8 cellular contexts compared by ENCODE assay signal in the genomic region with DNA sequence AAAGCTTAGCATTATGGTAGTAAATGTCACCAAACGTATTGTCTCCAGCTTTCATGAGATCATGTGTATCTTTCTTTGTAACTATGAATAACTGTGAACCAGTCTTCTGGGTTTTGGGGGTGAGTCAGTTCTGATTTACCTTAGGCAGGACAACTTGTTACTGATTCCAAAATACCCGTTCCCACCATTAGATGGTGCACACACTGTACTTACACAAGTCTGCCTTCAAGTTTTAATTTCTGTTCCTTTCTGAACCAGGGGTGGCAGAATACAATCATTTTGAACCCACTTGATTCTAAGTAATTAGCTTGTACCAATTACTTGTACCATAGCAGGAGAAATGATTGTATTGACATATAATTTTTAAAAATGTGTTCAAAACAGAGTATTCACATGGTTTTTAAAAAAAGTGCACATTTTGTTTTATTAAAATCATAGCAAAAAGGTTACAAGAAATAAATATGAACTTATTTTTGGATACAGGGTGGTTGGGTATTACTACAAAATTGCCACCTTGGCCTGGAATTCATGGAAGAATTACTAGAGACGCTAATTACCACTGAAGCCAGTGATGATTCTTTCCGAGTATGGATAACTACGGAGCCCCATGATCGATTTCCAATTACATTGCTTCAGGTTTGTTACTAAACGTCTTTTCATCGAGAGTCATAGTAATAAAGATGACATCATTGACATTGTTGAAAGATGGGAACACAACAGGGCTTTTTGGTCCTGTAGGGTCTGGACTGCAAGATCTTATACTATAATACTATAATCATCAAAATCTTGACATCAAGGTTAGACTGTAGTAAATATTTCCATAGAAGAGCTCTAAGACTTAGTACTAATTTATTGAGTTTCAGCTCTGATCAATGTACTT.
DNase-seq lines count a peak whose midpoint lies in the region; ATAC-seq and TF ChIP-seq lines count a peak whose summit lies in the region.

No MANE protein-coding gene starts in this region.

- CTCF ChIA-PET in IMR-90 (lab: Yijun Ruan, JAX): interaction anchor here (0.6 to 4.0 kb wide), 9 partner anchors 9 to 333 kb away, joined by 3 to 20 read pairs (median 4); no protein-coding TSS in a partner anchor

- WGBS in IMR-90 (ENCODE audit: extremely low coverage in 2 of 2, insufficient read length in 1 of 2), 2 experiments: 20% methylated on average over 1 of the region's 8 CpGs; no CpG with 5 or more reads in 1 of the 2 experiments

- H3K4me1 Mint-ChIP-seq in activated T-cell treated with anti-CD3 and anti-CD28 coated beads, Interleukin-2, amount 50 U/mL, for 72 hours (ENCODE audit: low read depth): peaks cover 5% of the 10 kb centered on the region
- H3K4me1 Mint-ChIP-seq in activated T-cell treated with anti-CD3 and anti-CD28 coated beads, Interleukin-2, amount 50 U/mL, for 24 hours (ENCODE audit: low read depth): no peaks in the 10 kb centered on the region
- H3K4me1 Mint-ChIP-seq in type B pancreatic cell (ENCODE audit: unreplicated experiment): peaks cover 8% of the 10 kb centered on the region

- H3K79me2 ChIP-seq in OCI-LY3 (ENCODE audit: low read length): no peaks in the 10 kb centered on the region

- no peak overlapping the region for H2AK5ac ChIP-seq in IMR-90 (ENCODE audit: low read depth, low read length)

- TF ChIP-seq CTCF in IMR-90 (conservative IDR thresholded peaks at IDR 0.05; ENCODE audit: low read depth, low read length) (peak; percentile 59), OCI-LY3 (IDR thresholded peaks at IDR 0.05; ENCODE audit: low read depth, low read length) (peak; percentile 89), cardiac fibroblast (IDR thresholded peaks at IDR 0.05; ENCODE audit: low read depth, low read length) (peak; percentile 53), type B pancreatic cell (conservative IDR thresholded peaks at IDR 0.05) (peak; percentile 75)

- TF ChIP-seq POLR2A in IMR-90 (IDR thresholded peaks at IDR 0.05; ENCODE audit: low read depth, low read length): no peak

- POLR2A ChIA-PET in IMR-90 (lab: Charles Lee; ENCODE audit: unreplicated experiment): interaction anchor here (0.6 kb wide), 1 partner anchor 9 kb away, joined by 3 read pairs; no protein-coding TSS in a partner anchor

- no peaks in the 10 kb centered on the region for H3K9me1 ChIP-seq in IMR-90 (ENCODE audit: insufficient read depth, low read length)

- H3K4ac ChIP-seq in IMR-90 (ENCODE audit: low read depth, low read length): no peak overlapping the region

- H3K27me3 Mint-ChIP-seq in activated T-cell treated with anti-CD3 and anti-CD28 coated beads, Interleukin-2, amount 50 U/mL, for 72 hours (ENCODE audit: low read depth): peaks cover 28% of the 10 kb centered on the region
- peaks cover 38% of the 10 kb centered on the region for H3K27me3 Mint-ChIP-seq in activated T-cell treated with anti-CD3 and anti-CD28 coated beads, Interleukin-2, amount 50 U/mL, for 24 hours
- H3K27me3 Mint-ChIP-seq in type B pancreatic cell: peaks cover 53% of the 10 kb centered on the region

- H3K56ac ChIP-seq in IMR-90 (ENCODE audit: extremely low read depth, insufficient read depth, low read length): no peak overlapping the region

- H3K9me3 Mint-ChIP-seq in activated T-cell treated with anti-CD3 and anti-CD28 coated beads, Interleukin-2, amount 50 U/mL, for 72 hours: no peaks in the 10 kb centered on the region
- H3K9me3 Mint-ChIP-seq in activated T-cell treated with anti-CD3 and anti-CD28 coated beads, Interleukin-2, amount 50 U/mL, for 24 hours: no peaks in the 10 kb centered on the region
- no peaks in the 10 kb centered on the region for H3K9me3 Mint-ChIP-seq in type B pancreatic cell

- H3K79me1 ChIP-seq in IMR-90 (ENCODE audit: low read depth in 1 of 2, low read length in 2 of 2): no peaks in the 10 kb centered on the region

- peak; percentile 35 to 48 for DNase-seq in activated T-cell treated with anti-CD3 and anti-CD28 coated beads, Interleukin-2, amount 50 U/mL, for 72 hours
- DNase-seq in activated T-cell treated with anti-CD3 and anti-CD28 coated beads, Interleukin-2, amount 50 U/mL, for 24 hours: no peak
- DNase-seq in IMR-90 (peak; percentile 79), cardiac fibroblast (ENCODE audit: low read depth in 2 of 2) (peak; percentile 76 to 87), left colon (no peak), type B pancreatic cell (ENCODE audit: extremely low spot score, unreplicated experiment) (no peak)

- no peak overlapping the region for H2AK9ac ChIP-seq in IMR-90 (replicated peaks; ENCODE audit: low read depth, low read length, poor library complexity)

- H3K23ac ChIP-seq in IMR-90 (ENCODE audit: low read depth, low read length): no peak overlapping the region

- H3K4me1 ChIP-seq in IMR-90 (ENCODE audit: control insufficient read depth, insufficient read depth, low read length): no peaks in the 10 kb centered on the region
- no peaks in the 10 kb centered on the region for H3K4me1 ChIP-seq in OCI-LY3 (ENCODE audit: low read length)

- dilution Hi-C loops in IMR-90 (cut with HindIII; ENCODE audit: low sequenced_read_pairs, unreplicated experiment): no loop called here

- H2BK15ac ChIP-seq in IMR-90 (ENCODE audit: low read depth, low read length): no peak overlapping the region

- no peak overlapping the region for H3K4me3 Mint-ChIP-seq in activated T-cell treated with anti-CD3 and anti-CD28 coated beads, Interleukin-2, amount 50 U/mL, for 72 hours
- H3K4me3 Mint-ChIP-seq in activated T-cell treated with anti-CD3 and anti-CD28 coated beads, Interleukin-2, amount 50 U/mL, for 24 hours: no peak overlapping the region
- no peak overlapping the region for H3K4me3 Mint-ChIP-seq in type B pancreatic cell

- H3K9me3 ChIP-seq in IMR-90 (ENCODE audit: control insufficient read depth, insufficient read depth, low read length) (no peaks in the 10 kb centered on the region), OCI-LY3 (ENCODE audit: insufficient read depth, low read length) (no peaks in the 10 kb centered on the region)

- no peak overlapping the region for H2BK5ac ChIP-seq in IMR-90 (ENCODE audit: low read depth, low read length, poor library complexity, severe bottlenecking)

- no peak overlapping the region for H3K14ac ChIP-seq in IMR-90 (replicated peaks; ENCODE audit: low read depth, low read length)

- in situ Hi-C loops in IMR-90 (cut with MboI; ENCODE audit: low sequenced_read_pairs): loop anchor here (10.0 kb wide), 1 partner anchor 331 kb away; no protein-coding TSS in a partner anchor

- ATAC-seq in activated T-cell treated with anti-CD3 and anti-CD28 coated beads, Interleukin-2, amount 50 U/mL, for 72 hours (replicated peaks in 1 of 2): peak; percentile 98
- peak; percentile 86 for ATAC-seq in IMR-90 (ENCODE audit: low read depth)
- peak; percentile 62 for ATAC-seq in left colon
- no peak for ATAC-seq in HG02763 (IDR thresholded peaks at IDR 0.05; ENCODE audit: unreplicated experiment)

- H3K4me2 ChIP-seq in IMR-90 (ENCODE audit: low read depth, low read length) (no peak overlapping the region), OCI-LY3 (ENCODE audit: low read length) (no peak overlapping the region)

- H3K9ac ChIP-seq in IMR-90 (ENCODE audit: low read depth, low read length) (no peak overlapping the region), OCI-LY3 (ENCODE audit: low read length) (no peak overlapping the region)

- no peak overlapping the region for H3K27ac ChIP-seq in IMR-90 (ENCODE audit: insufficient read depth, low read length)
- no peak overlapping the region for H3K27ac ChIP-seq in OCI-LY3 (ENCODE audit: low read length)

- no peaks in the 10 kb centered on the region for H3K36me3 Mint-ChIP-seq in activated T-cell treated with anti-CD3 and anti-CD28 coated beads, Interleukin-2, amount 50 U/mL, for 72 hours (ENCODE audit: insufficient read depth in 2 of 2)
- no peaks in the 10 kb centered on the region for H3K36me3 Mint-ChIP-seq in activated T-cell treated with anti-CD3 and anti-CD28 coated beads, Interleukin-2, amount 50 U/mL, for 24 hours (ENCODE audit: low read depth)
- H3K36me3 Mint-ChIP-seq in type B pancreatic cell: no peaks in the 10 kb centered on the region

- peak; percentile 58 for TF ChIP-seq RAD21 in IMR-90 (IDR thresholded peaks at IDR 0.05; ENCODE audit: low read length)

- H3K27ac Mint-ChIP-seq in activated T-cell treated with anti-CD3 and anti-CD28 coated beads, Interleukin-2, amount 50 U/mL, for 72 hours: no peak overlapping the region
- H3K27ac Mint-ChIP-seq in activated T-cell treated with anti-CD3 and anti-CD28 coated beads, Interleukin-2, amount 50 U/mL, for 24 hours: no peak overlapping the region
- no peak overlapping the region for H3K27ac Mint-ChIP-seq in type B pancreatic cell

- intact Hi-C loops in IMR-90 (cut with micrococcal nuclease) (loop anchor here (1.0 kb wide), 3 partner anchors 129 to 337 kb away; no protein-coding TSS in a partner anchor), left colon (cut with DNase I, micrococcal nuclease) (loop anchor here in 1 of 2 donors (10.0 kb wide), 1 partner anchor 331 kb away; no protein-coding TSS in a partner anchor)

- no peak overlapping the region for H4K91ac ChIP-seq in IMR-90 (ENCODE audit: insufficient read depth, low read depth, low read length)

- no peak overlapping the region for H2BK120ac ChIP-seq in IMR-90 (ENCODE audit: low read depth, low read length)

- H4K20me1 ChIP-seq in IMR-90 (ENCODE audit: insufficient read depth, low read length) (no peaks in the 10 kb centered on the region), OCI-LY3 (ENCODE audit: insufficient read depth, low read length) (no peaks in the 10 kb centered on the region)

- H2AFZ ChIP-seq in IMR-90 (replicated peaks; ENCODE audit: low read length, poor library complexity) (no peak overlapping the region), OCI-LY3 (ENCODE audit: low read depth, low read length) (no peak overlapping the region)

- H3K18ac ChIP-seq in IMR-90 (ENCODE audit: low read depth, low read length): no peak overlapping the region

- H4K8ac ChIP-seq in IMR-90 (ENCODE audit: low read depth in 2 of 2, low read length in 2 of 2): no peak overlapping the region

- no peaks in the 10 kb centered on the region for H3K27me3 ChIP-seq in IMR-90 (ENCODE audit: control insufficient read depth, insufficient read depth, low read length)
- H3K27me3 ChIP-seq in OCI-LY3 (ENCODE audit: low read depth, low read length): peaks cover 50% of the 10 kb centered on the region

- no TSS peak for BruUV-seq in IMR-90 (replicated peaks; lab: Mats Ljungman, UMichigan)

- H2BK20ac ChIP-seq in IMR-90 (ENCODE audit: low read depth, low read length): no peak overlapping the region

- no peaks in the 10 kb centered on the region for H3K36me3 ChIP-seq in IMR-90 (ENCODE audit: control insufficient read depth, insufficient read depth, low read length)
- H3K36me3 ChIP-seq in OCI-LY3 (replicated peaks; ENCODE audit: low read depth, low read length): no peaks in the 10 kb centered on the region

- H3K4me3 ChIP-seq in IMR-90 (ENCODE audit: insufficient read depth, low read depth, low read length): no peak overlapping the region
- H3K4me3 ChIP-seq in OCI-LY3 (ENCODE audit: low read length): no peak overlapping the region
- H3K4me3 ChIP-seq in cardiac fibroblast (replicated peaks in 1 of 2; ENCODE audit: low read depth in 2 of 2, low read length in 2 of 2): no peak overlapping the region

- no peak overlapping the region for H4K5ac ChIP-seq in IMR-90 (ENCODE audit: low read depth, low read length)

TF ChIP-seq in IMR-90, 13 proteins besides CTCF, POLR2A, EP300 and RAD21 (continues in another document):
- TF ChIP-seq SMC3 (IDR thresholded peaks at IDR 0.05; ENCODE audit: low read depth, low read length): peak; percentile 41; the same call in 1 of the 2 replicates
- TF ChIP-seq MXI1 (IDR thresholded peaks at IDR 0.05; ENCODE audit: borderline replicate concordance, low read depth, low read length): no peak

Comparison
In these comparisons a context has a peak if more than half of its experiments do, and no peak if none do; other contexts are left out.
1. DNase-seq: peak in activated T-cell treated with anti-CD3 and anti-CD28 coated beads, Interleukin-2, amount 50 U/mL, for 72 hours (2 of 2), IMR-90 (single experiment) and cardiac fibroblast (2 of 2); none in activated T-cell treated with anti-CD3 and anti-CD28 coated beads, Interleukin-2, amount 50 U/mL, for 24 hours (single experiment), left colon (0 of 2) and type B pancreatic cell (single experiment).
2. Peak in every context shown above with its lines, with median percentiles within 50 percentile points of each other: CTCF ChIP-seq.